Comparison of ENCODE assay signal across 1 cellular context in genomic region chr22:34951212-34951611, GRCh38.
TF ChIP-seq lines count a peak whose summit lies in the region.

No MANE protein-coding gene starts in this region.

TF ChIP-seq in H1, 55 proteins besides CTCF, POLR2A, EP300 and RAD21 (continued from another document):
- TF ChIP-seq, protein P1, sequence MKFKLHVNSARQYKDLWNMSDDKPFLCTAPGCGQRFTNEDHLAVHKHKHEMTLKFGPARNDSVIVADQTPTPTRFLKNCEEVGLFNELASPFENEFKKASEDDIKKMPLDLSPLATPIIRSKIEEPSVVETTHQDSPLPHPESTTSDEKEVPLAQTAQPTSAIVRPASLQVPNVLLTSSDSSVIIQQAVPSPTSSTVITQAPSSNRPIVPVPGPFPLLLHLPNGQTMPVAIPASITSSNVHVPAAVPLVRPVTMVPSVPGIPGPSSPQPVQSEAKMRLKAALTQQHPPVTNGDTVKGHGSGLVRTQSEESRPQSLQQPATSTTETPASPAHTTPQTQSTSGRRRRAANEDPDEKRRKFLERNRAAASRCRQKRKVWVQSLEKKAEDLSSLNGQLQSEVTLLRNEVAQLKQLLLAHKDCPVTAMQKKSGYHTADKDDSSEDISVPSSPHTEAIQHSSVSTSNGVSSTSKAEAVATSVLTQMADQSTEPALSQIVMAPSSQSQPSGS (IDR thresholded peaks at IDR 0.05; ENCODE audit: low read length): no peak
- no peak for TF ChIP-seq POLR2AphosphoS5 (IDR thresholded peaks at IDR 0.05; ENCODE audit: low read depth, low read length)
